ENCODE assay signal across 1 cellular context in the genomic region with DNA sequence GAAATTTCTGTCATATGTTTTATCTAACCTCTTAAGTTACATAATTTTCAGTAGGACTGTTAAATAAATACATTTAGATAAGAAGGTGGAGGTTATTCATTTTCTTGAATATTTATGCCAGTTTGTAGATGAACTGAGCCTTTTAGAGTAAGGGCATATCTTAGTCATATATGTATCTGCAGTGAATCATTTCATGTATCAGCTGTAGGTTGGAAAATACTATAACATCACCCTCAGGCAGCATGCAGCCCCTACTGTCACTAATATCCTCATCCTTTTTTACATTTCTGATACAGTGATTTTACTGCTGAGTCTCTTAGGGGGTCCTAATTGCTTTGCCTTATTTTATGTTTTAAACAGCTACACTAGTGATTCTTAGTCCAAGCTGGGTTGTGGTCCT.
A peak's percentile ranks its signal among the peaks of the same experiment; 100 is the strongest.
TF ChIP-seq lines count a peak whose summit lies in the region.

No MANE protein-coding gene starts in this region.

TF ChIP-seq in GM12878, 131 proteins besides CTCF, POLR2A, EP300 and RAD21:
- TF ChIP-seq SPI1 (IDR thresholded peaks at IDR 0.05; ENCODE audit: borderline replicate concordance, insufficient read depth, low read depth, low read length) (no peak), JUNB (IDR thresholded peaks at IDR 0.05) (peak; percentile 67), ZBTB11 (CRISPR knock-in tag; IDR thresholded peaks at IDR 0.05) (no peak), RUNX3 (IDR thresholded peaks at IDR 0.05; ENCODE audit: low read length) (no peak)
